In the genomic region with DNA sequence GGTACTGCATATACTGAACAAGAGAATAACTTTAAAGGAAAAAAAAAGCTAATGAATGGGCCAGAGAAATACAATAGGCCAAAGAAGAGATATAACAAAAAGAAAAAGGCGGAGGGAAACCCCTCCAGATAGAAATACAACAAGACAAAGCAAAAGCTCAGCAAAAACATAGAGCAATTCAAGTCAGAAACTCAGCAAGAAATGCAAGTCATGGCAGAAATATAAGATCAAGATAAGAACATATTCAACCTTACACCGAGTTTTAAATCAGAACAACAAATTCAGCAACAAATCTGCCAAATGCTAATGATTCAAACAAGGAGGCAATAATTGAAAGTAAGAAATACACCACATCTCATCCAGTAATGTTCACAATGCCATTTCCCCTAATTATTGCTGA, we compare ENCODE assay signal across 7 cellular contexts.
"Had no signal": no experiment of that assay in that cellular context is flagged by ENCODE, and none has a peak within 500 bp of the region (broad histone marks: within the 10 kb centered on the region; RNA-seq: fewer than 3 reads in every experiment).

No MANE protein-coding gene starts in this region.

- ATAC-seq: GM12878 had no signal

- FAIRE-seq: GM12878, GM12891, GM12892, GM18507, GM19239 had no signal

- DNase-seq: GDM1, GF-D8 had no signal

- H3K4me3 ChIP-seq: GM12878 had no signal
